30 cellular contexts compared by ENCODE assay signal in genomic region chr14:61282746-61283145, GRCh38.
"Had no signal": no experiment of that assay in that cellular context is flagged by ENCODE, and none has a peak within 500 bp of the region (broad histone marks: within the 10 kb centered on the region; RNA-seq: fewer than 3 reads in every experiment).

No MANE protein-coding gene starts in this region.

- H3K4me1 Mint-ChIP-seq: neural crest cell had no signal

- H3K27ac Mint-ChIP-seq: activated naive CD4-positive, alpha-beta T cell treated with anti-CD3 and anti-CD28 coated beads, Interleukin-2, amount 10 ng/mL, durations not matched to agents 7 days and 5 days; activated naive CD8-positive, alpha-beta T cell treated with anti-CD3 and anti-CD28 coated beads, Interleukin-2, amount 50 U/mL, for 24 hours; activated T-cell treated with anti-CD3 and anti-CD28 coated beads, Interleukin-2, amount 50 U/mL, for 24 hours; immature natural killer cell; mesothelial cell of epicardium; stimulated activated naive B cell treated with anti-CD40 and anti-IgM and Interleukin-4, amounts not matched to agents 10 μg/mL and 1 μg/mL and 100 μg/mL, for 72 hours; T-helper 1 cell treated with Interleukin-12 subunit alpha and Interleukin-12 subunit beta and Interleukin-4 antibody, amounts not matched to agents 30 μg/mL and 1 μg/mL, for 36 hours had no signal

- H3K27me3 ChIP-seq: breast epithelium, thyroid gland, vagina had no signal

- H3K4me3 ChIP-seq: breast epithelium, heart left ventricle, thyroid gland, upper lobe of left lung had no signal

- H3K27ac ChIP-seq: vagina had no signal

- H3K9me3 Mint-ChIP-seq: activated naive CD4-positive, alpha-beta T cell treated with anti-CD3 and anti-CD28 coated beads, Interleukin-2, amount 10 ng/mL, durations not matched to agents 7 days and 5 days; activated naive CD8-positive, alpha-beta T cell treated with anti-CD3 and anti-CD28 coated beads, Interleukin-2, amount 50 U/mL, for 24 hours; activated T-cell treated with anti-CD3 and anti-CD28 coated beads, Interleukin-2, amount 50 U/mL, for 24 hours; immature natural killer cell; mesothelial cell of epicardium; naive B cell; neural crest cell; stimulated activated naive B cell treated with anti-CD40 and anti-IgM and Interleukin-4, amounts not matched to agents 10 μg/mL and 1 μg/mL and 100 μg/mL, for 72 hours; T-helper 1 cell treated with Interleukin-12 subunit alpha and Interleukin-12 subunit beta and Interleukin-4 antibody, amounts not matched to agents 30 μg/mL and 1 μg/mL, for 36 hours had no signal

- H3K36me3 ChIP-seq: breast epithelium, heart left ventricle, stomach, thyroid gland, upper lobe of left lung, vagina had no signal

- DNase-seq: activated CD4-positive, alpha-beta T cell treated with anti-CD3 and anti-CD28 coated beads for 4 hours; activated CD4-positive, alpha-beta T cell treated with anti-CD3 and anti-CD28 coated beads, Interleukin-2, amount 50 U/mL, for 4 hours; activated CD8-positive, alpha-beta memory T cell treated with anti-CD3 and anti-CD28 coated beads for 24 hours; activated gamma-delta T cell; activated naive CD4-positive, alpha-beta T cell treated with anti-CD3 and anti-CD28 coated beads, Interleukin-2, amount 10 ng/mL, durations not matched to agents 7 days and 5 days; activated naive CD8-positive, alpha-beta T cell treated with anti-CD3 and anti-CD28 coated beads, Interleukin-2, amount 50 U/mL, for 24 hours; activated T-cell treated with anti-CD3 and anti-CD28 coated beads, Interleukin-2, amount 50 U/mL, for 24 hours; effector CD8-positive, alpha-beta T cell; foreskin fibroblast; heart left ventricle; hypothalamus; immature natural killer cell; kidney; left colon; naive B cell; nucleus accumbens; right cardiac atrium; stimulated activated CD4-positive, alpha-beta T cell treated with anti-CD3 and anti-CD28 coated beads, Interleukin-15, amount 100 ng/mL, for 24 hours; stimulated activated CD4-positive, alpha-beta T cell treated with anti-CD3 and anti-CD28 coated beads, Interleukin-2, amount 100 ng/mL, for 24 hours; stimulated activated naive B cell treated with anti-CD40 and anti-IgM and Interleukin-4, amounts not matched to agents 10 μg/mL and 1 μg/mL and 100 μg/mL, for 72 hours; stomach; T-helper 9 cell; thyroid gland; upper lobe of left lung had no signal

- H3K4me3 Mint-ChIP-seq: activated naive CD4-positive, alpha-beta T cell treated with anti-CD3 and anti-CD28 coated beads, Interleukin-2, amount 10 ng/mL, durations not matched to agents 7 days and 5 days; activated naive CD8-positive, alpha-beta T cell treated with anti-CD3 and anti-CD28 coated beads, Interleukin-2, amount 50 U/mL, for 24 hours; stimulated activated naive B cell treated with anti-CD40 and anti-IgM and Interleukin-4, amounts not matched to agents 10 μg/mL and 1 μg/mL and 100 μg/mL, for 72 hours; T-helper 1 cell treated with Interleukin-12 subunit alpha and Interleukin-12 subunit beta and Interleukin-4 antibody, amounts not matched to agents 30 μg/mL and 1 μg/mL, for 36 hours had no signal

- H3K9me3 ChIP-seq: heart left ventricle, stomach, thyroid gland, upper lobe of left lung, vagina had no signal

- H3K4me1 ChIP-seq: breast epithelium had no signal

- ATAC-seq: activated naive CD8-positive, alpha-beta T cell treated with anti-CD3 and anti-CD28 coated beads, Interleukin-2, amount 50 U/mL, for 24 hours; esophagus mucosa; heart left ventricle; left colon; right cardiac atrium; stimulated activated naive B cell treated with anti-CD40 and anti-IgM and Interleukin-4, amounts not matched to agents 10 μg/mL and 1 μg/mL and 100 μg/mL, for 72 hours had no signal

- H3K36me3 Mint-ChIP-seq: activated naive CD4-positive, alpha-beta T cell treated with anti-CD3 and anti-CD28 coated beads, Interleukin-2, amount 10 ng/mL, durations not matched to agents 7 days and 5 days; immature natural killer cell; mesothelial cell of epicardium; naive B cell had no signal
